In the genomic region with DNA sequence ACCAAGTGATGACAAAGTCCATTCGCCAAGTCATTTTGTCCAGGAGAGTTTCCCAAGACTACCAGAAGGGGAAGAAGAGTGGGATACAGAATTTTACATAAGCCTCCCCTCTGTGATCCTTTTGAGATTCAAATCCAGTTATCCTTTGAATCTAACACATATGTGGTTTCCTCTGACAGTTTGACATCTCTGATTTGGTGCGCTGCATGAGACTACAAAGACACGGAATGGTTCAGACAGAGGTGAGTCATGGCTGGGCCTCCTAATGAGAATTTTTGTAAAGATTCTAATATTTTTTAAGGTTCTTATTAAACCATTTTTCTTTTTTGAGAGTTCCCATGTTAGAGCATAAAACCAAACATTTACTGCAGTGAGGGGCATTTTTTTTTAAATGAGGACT, we compare ENCODE assay signal across 32 cellular contexts. TPM values are rescaled to one million over a fixed set of nuclear protein-coding genes. Genes with fewer than 3 reads are reported as not detected.
"Had no signal": no experiment of that assay in that cellular context is flagged by ENCODE, and none has a peak within 500 bp of the region (broad histone marks: within the 10 kb centered on the region; RNA-seq: fewer than 3 reads in every experiment).

No MANE protein-coding gene starts in this region.

- H3K27ac Mint-ChIP-seq: mesothelial cell of epicardium; naive B cell; natural killer cell treated with Interleukin-12 subunit alpha and Interleukin-12 subunit beta and Interleukin-15 and Interleukin-18, amount 100 ng/mL, for 72 hours; type B pancreatic cell had no signal

- H2AFZ ChIP-seq: hepatocyte had no signal

- H3K79me2 ChIP-seq: hepatocyte had no signal

- H3K9me3 Mint-ChIP-seq: type B pancreatic cell had no signal

- H3K4me1 Mint-ChIP-seq: mesothelial cell of epicardium, naive B cell had no signal

- H3K4me2 ChIP-seq: hepatocyte, smooth muscle cell had no signal

- H3K9me3 ChIP-seq: prostate gland, testis, tibial artery had no signal

- H3K27ac ChIP-seq: dorsolateral prefrontal cortex, esophagus muscularis mucosa, foreskin keratinocyte, gastroesophageal sphincter, heart left ventricle, hepatocyte, left lung, prostate gland, right atrium auricular region, stomach, testis, tibial artery had no signal

- H3K4me3 Mint-ChIP-seq: mesothelial cell of epicardium; naive B cell; natural killer cell treated with Interleukin-12 subunit alpha and Interleukin-12 subunit beta and Interleukin-15 and Interleukin-18, amount 100 ng/mL, for 72 hours; type B pancreatic cell had no signal

- H3K27me3 ChIP-seq: dorsolateral prefrontal cortex, esophagus muscularis mucosa, foreskin keratinocyte, gastroesophageal sphincter, heart left ventricle, hepatocyte, left lung, right atrium auricular region, stomach, testis, tibial artery had no signal

- H3K4me1 ChIP-seq: esophagus muscularis mucosa, foreskin keratinocyte, gastroesophageal sphincter, left lung, prostate gland, right atrium auricular region, stomach, testis, tibial artery had no signal

- DNase-seq: dorsolateral prefrontal cortex; effector CD8-positive, alpha-beta T cell; foreskin keratinocyte; heart left ventricle; left cardiac atrium; left lung; mesenchymal stem cell; mucosa of descending colon; naive B cell; stimulated activated CD4-positive, alpha-beta T cell treated with anti-CD3 and anti-CD28 coated beads, Interleukin-12 subunit alpha, Interleukin-12 subunit beta, amount 100 ng/mL, for 4 hours; stimulated activated CD4-positive, alpha-beta T cell treated with anti-CD3 and anti-CD28 coated beads, Interleukin-1b, Interleukin-23, amount 100 ng/mL, for 48 hours; stimulated activated CD4-positive, alpha-beta T cell treated with anti-CD3 and anti-CD28 coated beads, Interleukin-4, amount 100 ng/mL, for 1 hour; stimulated activated CD8-positive, alpha-beta memory T cell treated with anti-CD3 and anti-CD28 coated beads, Interleukin-4, amount 100 ng/mL, for 48 hours; stimulated activated naive CD4-positive, alpha-beta T cell; stomach; testis; tibial artery had no signal

- ATAC-seq: foreskin keratinocyte; gastroesophageal sphincter; heart left ventricle; left cardiac atrium; left lung; mucosa of descending colon; natural killer cell treated with Interleukin-12 subunit alpha and Interleukin-12 subunit beta and Interleukin-15 and Interleukin-18, amount 100 ng/mL, for 72 hours; sciatic nerve had no signal

- H3K36me3 Mint-ChIP-seq: natural killer cell treated with Interleukin-12 subunit alpha and Interleukin-12 subunit beta and Interleukin-15 and Interleukin-18, amount 100 ng/mL, for 72 hours had no signal

- H3K36me3 ChIP-seq: prostate gland, right atrium auricular region had no signal

- H3K27me3 Mint-ChIP-seq: naive B cell; natural killer cell treated with Interleukin-12 subunit alpha and Interleukin-12 subunit beta and Interleukin-15 and Interleukin-18, amount 100 ng/mL, for 72 hours; type B pancreatic cell had no signal

- H3K4me3 ChIP-seq: dorsolateral prefrontal cortex, esophagus muscularis mucosa, gastroesophageal sphincter, heart left ventricle, hepatocyte, left lung, mucosa of descending colon, prostate gland, right atrium auricular region, smooth muscle cell, stomach, testis, tibial artery had no signal

RNA-seq across cellular contexts. Expression of gene SLC10A6, which starts 38.3 kb away (rescaled TPM):
- total RNA-seq: endothelial cell of umbilical vein; epithelial cell of proximal tubule; kidney epithelial cell; mesothelial cell of epicardium; natural killer cell treated with Interleukin-12 subunit alpha and Interleukin-12 subunit beta and Interleukin-15 and Interleukin-18, amount 100 ng/mL, for 72 hours; osteocyte; urinary bladder had no signal
